1 cellular context compared by ENCODE assay signal in the genomic region with DNA sequence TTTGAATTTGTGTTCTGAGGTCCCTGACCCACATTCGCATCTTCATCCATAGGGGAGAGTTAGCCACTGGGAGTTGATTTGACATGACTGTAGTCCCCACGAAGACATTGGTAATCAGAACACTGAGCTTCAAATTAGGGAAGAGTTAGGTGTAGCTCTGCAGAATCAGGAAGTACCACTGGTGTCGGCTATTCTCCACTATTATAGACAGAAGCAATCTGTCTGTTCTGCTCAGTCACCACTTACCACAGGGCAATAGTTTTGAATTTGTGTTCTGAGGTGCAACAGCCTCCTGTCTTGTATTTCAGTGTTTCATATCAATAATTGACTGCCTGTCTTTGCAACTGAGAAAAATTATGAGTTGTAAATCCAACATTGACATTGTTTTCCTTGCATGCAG.
TF ChIP-seq lines count a peak whose summit lies in the region.

No MANE protein-coding gene starts in this region.

TF ChIP-seq in GM12878, 131 proteins besides CTCF, POLR2A, EP300 and RAD21 (continued from another document):
- TF ChIP-seq, protein P1, sequence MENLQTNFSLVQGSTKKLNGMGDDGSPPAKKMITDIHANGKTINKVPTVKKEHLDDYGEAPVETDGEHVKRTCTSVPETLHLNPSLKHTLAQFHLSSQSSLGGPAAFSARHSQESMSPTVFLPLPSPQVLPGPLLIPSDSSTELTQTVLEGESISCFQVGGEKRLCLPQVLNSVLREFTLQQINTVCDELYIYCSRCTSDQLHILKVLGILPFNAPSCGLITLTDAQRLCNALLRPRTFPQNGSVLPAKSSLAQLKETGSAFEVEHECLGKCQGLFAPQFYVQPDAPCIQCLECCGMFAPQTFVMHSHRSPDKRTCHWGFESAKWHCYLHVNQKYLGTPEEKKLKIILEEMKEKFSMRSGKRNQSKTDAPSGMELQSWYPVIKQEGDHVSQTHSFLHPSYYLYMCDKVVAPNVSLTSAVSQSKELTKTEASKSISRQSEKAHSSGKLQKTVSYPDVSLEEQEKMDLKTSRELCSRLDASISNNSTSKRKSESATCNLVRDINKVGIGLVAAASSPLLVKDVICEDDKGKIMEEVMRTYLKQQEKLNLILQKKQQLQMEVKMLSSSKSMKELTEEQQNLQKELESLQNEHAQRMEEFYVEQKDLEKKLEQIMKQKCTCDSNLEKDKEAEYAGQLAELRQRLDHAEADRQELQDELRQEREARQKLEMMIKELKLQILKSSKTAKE (IDR thresholded peaks at IDR 0.05; ENCODE audit: low read depth, poor library complexity, severe bottlenecking): no peak
- no peak for TF ChIP-seq CEBPB (IDR thresholded peaks at IDR 0.05; ENCODE audit: borderline replicate concordance in 1 of 2, low read depth in 2 of 2, low read length in 2 of 2)
- TF ChIP-seq, protein P2, sequence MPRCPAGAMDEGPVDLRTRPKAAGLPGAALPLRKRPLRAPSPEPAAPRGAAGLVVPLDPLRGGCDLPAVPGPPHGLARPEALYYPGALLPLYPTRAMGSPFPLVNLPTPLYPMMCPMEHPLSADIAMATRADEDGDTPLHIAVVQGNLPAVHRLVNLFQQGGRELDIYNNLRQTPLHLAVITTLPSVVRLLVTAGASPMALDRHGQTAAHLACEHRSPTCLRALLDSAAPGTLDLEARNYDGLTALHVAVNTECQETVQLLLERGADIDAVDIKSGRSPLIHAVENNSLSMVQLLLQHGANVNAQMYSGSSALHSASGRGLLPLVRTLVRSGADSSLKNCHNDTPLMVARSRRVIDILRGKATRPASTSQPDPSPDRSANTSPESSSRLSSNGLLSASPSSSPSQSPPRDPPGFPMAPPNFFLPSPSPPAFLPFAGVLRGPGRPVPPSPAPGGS (IDR thresholded peaks at IDR 0.05; ENCODE audit: borderline replicate concordance, insufficient read depth, low read depth, low read length, poor library complexity, severe bottlenecking): no peak
- TF ChIP-seq CBX5 (IDR thresholded peaks at IDR 0.05; ENCODE audit: low read depth): no peak
- no peak for TF ChIP-seq IRF4 (IDR thresholded peaks at IDR 0.05; ENCODE audit: low read depth, low read length)
- TF ChIP-seq PAX8 (IDR thresholded peaks at IDR 0.05): no peak
- no peak for TF ChIP-seq FOS (IDR thresholded peaks at IDR 0.05; ENCODE audit: borderline replicate concordance, extremely low read depth, insufficient read length)
- TF ChIP-seq HCFC1 (IDR thresholded peaks at IDR 0.05; ENCODE audit: low read length): no peak
- no peak for TF ChIP-seq STAT1 (conservative IDR thresholded peaks at IDR 0.05)
- TF ChIP-seq MXI1 (IDR thresholded peaks at IDR 0.05; ENCODE audit: low read depth, low read length): no peak
- TF ChIP-seq ZSCAN29 (IDR thresholded peaks at IDR 0.05): no peak
- no peak for TF ChIP-seq JUND (IDR thresholded peaks at IDR 0.05; ENCODE audit: low read depth, low read length)
- TF ChIP-seq, protein P3, sequence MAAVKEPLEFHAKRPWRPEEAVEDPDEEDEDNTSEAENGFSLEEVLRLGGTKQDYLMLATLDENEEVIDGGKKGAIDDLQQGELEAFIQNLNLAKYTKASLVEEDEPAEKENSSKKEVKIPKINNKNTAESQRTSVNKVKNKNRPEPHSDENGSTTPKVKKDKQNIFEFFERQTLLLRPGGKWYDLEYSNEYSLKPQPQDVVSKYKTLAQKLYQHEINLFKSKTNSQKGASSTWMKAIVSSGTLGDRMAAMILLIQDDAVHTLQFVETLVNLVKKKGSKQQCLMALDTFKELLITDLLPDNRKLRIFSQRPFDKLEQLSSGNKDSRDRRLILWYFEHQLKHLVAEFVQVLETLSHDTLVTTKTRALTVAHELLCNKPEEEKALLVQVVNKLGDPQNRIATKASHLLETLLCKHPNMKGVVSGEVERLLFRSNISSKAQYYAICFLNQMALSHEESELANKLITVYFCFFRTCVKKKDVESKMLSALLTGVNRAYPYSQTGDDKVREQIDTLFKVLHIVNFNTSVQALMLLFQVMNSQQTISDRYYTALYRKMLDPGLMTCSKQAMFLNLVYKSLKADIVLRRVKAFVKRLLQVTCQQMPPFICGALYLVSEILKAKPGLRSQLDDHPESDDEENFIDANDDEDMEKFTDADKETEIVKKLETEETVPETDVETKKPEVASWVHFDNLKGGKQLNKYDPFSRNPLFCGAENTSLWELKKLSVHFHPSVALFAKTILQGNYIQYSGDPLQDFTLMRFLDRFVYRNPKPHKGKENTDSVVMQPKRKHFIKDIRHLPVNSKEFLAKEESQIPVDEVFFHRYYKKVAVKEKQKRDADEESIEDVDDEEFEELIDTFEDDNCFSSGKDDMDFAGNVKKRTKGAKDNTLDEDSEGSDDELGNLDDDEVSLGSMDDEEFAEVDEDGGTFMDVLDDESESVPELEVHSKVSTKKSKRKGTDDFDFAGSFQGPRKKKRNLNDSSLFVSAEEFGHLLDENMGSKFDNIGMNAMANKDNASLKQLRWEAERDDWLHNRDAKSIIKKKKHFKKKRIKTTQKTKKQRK (IDR thresholded peaks at IDR 0.05; ENCODE audit: low read depth, low read length): no peak
- TF ChIP-seq POU2F2 (IDR thresholded peaks at IDR 0.05; ENCODE audit: borderline replicate concordance, low read depth, low read length): no peak
- no peak for TF ChIP-seq GABPA (IDR thresholded peaks at IDR 0.05; ENCODE audit: low read depth)
